ENCODE assay signal across 7 cellular contexts in genomic region chr13:26971990-26972888, GRCh38.
DNase-seq lines count a peak whose midpoint lies in the region; ATAC-seq, FAIRE-seq and TF ChIP-seq lines count a peak whose summit lies in the region.

No MANE protein-coding gene starts in this region.

- TF ChIP-seq CTCF in GM12875 (IDR thresholded peaks at IDR 0.05; ENCODE audit: borderline replicate concordance, insufficient read depth, low read depth, low read length) (peak; percentile 48; the same call in 1 of the 2 replicates), astrocyte (IDR thresholded peaks at IDR 0.05; ENCODE audit: insufficient read depth, low read depth, low read length) (peak; percentile 14)

- H3K4me1 ChIP-seq in astrocyte (ENCODE audit: insufficient read depth, low read length): no peaks in the 10 kb centered on the region

- ATAC-seq in memory B cell (ENCODE audit: low read depth) (peak; percentile 74), sciatic nerve (no peak)

- peak; percentile 55 for DNase-seq in Jurkat, Clone E6-1 (ENCODE audit: low read depth, low spot score)
- DNase-seq in OCI-M1 (lab: John Stamatoyannopoulos, UW) (peak; percentile 70), astrocyte (ENCODE audit: low read depth) (peak; percentile 6), memory B cell (ENCODE audit: low spot score in 2 of 2) (peak; percentile 3 to 14), sciatic nerve (ENCODE audit: low spot score) (no peak), H54 (ENCODE audit: insufficient read length, low spot score) (no peak)

- no peak overlapping the region for H3K27ac ChIP-seq in astrocyte (ENCODE audit: low read depth, low read length)

- no peak overlapping the region for H3K4me3 ChIP-seq in GM12875 (ENCODE audit: low read depth, low read length)
- H3K4me3 ChIP-seq in Jurkat, Clone E6-1 (ENCODE audit: low read length): no peak overlapping the region
- no peak overlapping the region for H3K4me3 ChIP-seq in astrocyte (ENCODE audit: insufficient read depth, low read depth, low read length)

- peak; percentile 23 for FAIRE-seq in astrocyte (lab: Jason Lieb, UNC)
- FAIRE-seq in H54 (lab: Jason Lieb, UNC): no peak

- no peaks in the 10 kb centered on the region for H3K79me2 ChIP-seq in astrocyte (ENCODE audit: insufficient read depth, low read length)

- peaks cover 33% of the 10 kb centered on the region for H3K27me3 Mint-ChIP-seq in astrocyte (ENCODE audit: low read depth, unreplicated experiment)
- H3K27me3 Mint-ChIP-seq in memory B cell: peaks cover 9% of the 10 kb centered on the region

- H3K9me3 ChIP-seq in astrocyte (ENCODE audit: insufficient read depth, low read depth, low read length): no peaks in the 10 kb centered on the region

- H3K9ac ChIP-seq in astrocyte (ENCODE audit: low read length): no peak overlapping the region

- peaks cover 8% of the 10 kb centered on the region for H3K27me3 ChIP-seq in astrocyte (ENCODE audit: insufficient read depth, low read length)

- H3K36me3 ChIP-seq in astrocyte (ENCODE audit: insufficient read depth, low read length): no peaks in the 10 kb centered on the region

- no peaks in the 10 kb centered on the region for H3K36me3 Mint-ChIP-seq in astrocyte (ENCODE audit: low read depth, unreplicated experiment)
- H3K36me3 Mint-ChIP-seq in memory B cell: no peaks in the 10 kb centered on the region

- intact Hi-C loops in sciatic nerve (cut with DNase I): no loop called here

- H3K4me2 ChIP-seq in astrocyte (ENCODE audit: low read length): no peak overlapping the region

- H3K4me3 Mint-ChIP-seq in astrocyte (ENCODE audit: unreplicated experiment) (no peak overlapping the region), memory B cell (no peak overlapping the region)

- no peaks in the 10 kb centered on the region for H3K4me1 Mint-ChIP-seq in astrocyte (ENCODE audit: low read depth, unreplicated experiment)
- H3K4me1 Mint-ChIP-seq in memory B cell: peaks cover 11% of the 10 kb centered on the region

- peaks cover 3% of the 10 kb centered on the region for H4K20me1 ChIP-seq in astrocyte (ENCODE audit: insufficient read depth, low read length)

- TF ChIP-seq POLR2A in H54 (IDR thresholded peaks at IDR 0.05; ENCODE audit: low read depth, low read length): no peak

- H2AFZ ChIP-seq in astrocyte (ENCODE audit: low read depth, low read length): no peak overlapping the region

- no peaks in the 10 kb centered on the region for H3K9me3 Mint-ChIP-seq in astrocyte (ENCODE audit: unreplicated experiment)
- no peaks in the 10 kb centered on the region for H3K9me3 Mint-ChIP-seq in memory B cell

- H3K27ac Mint-ChIP-seq in astrocyte (ENCODE audit: unreplicated experiment): no peak overlapping the region
- H3K27ac Mint-ChIP-seq in memory B cell: no peak overlapping the region

Comparison
In these comparisons a context has a peak if more than half of its experiments do, and no peak if none do; other contexts are left out.
1. DNase-seq: peak in Jurkat, Clone E6-1 (single experiment), OCI-M1 (single experiment), astrocyte (single experiment) and memory B cell (2 of 2); none in sciatic nerve (single experiment) and H54 (single experiment).